ENCODE assay signal across 8 cellular contexts in the genomic region with DNA sequence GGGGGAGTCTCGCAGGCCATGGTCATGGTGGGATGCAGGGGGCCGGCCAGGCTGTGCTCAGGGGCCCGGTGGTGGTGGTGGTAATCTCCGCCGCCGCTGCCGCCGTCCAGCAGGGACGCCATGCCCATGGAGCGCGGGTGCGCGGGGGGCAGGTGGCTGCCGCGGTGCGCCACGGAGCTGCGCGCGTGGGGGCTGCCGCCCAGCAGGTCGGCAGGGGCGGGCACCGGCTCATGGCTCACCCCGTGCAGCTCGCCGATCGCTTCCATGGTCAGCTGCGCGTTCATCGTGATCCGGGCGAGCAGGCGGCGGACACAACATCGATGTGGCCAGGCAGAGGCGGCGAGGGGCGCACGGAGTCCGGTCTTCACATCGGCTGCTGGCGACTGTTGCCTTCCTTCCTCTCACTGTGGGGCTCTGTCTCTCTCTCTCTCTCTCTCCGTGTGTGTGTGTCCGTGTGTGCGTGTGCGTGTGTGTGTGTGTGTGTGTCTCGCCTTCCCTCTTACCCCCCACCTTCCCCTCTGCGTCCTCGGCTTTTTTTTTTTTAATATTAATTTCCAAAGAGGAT. TPM values are rescaled to one million over a fixed set of nuclear protein-coding genes. Genes with fewer than 3 reads are reported as not detected.
DNase-seq lines count a peak whose midpoint lies in the region; ATAC-seq and TF ChIP-seq lines count a peak whose summit lies in the region.

No MANE protein-coding gene starts in this region.

- peaks cover 85 to 94% of the 10 kb centered on the region in 2 donors for H3K27me3 Mint-ChIP-seq in effector memory CD8-positive, alpha-beta T cell
- peaks cover 46% of the 10 kb centered on the region for H3K27me3 Mint-ChIP-seq in neural crest cell (ENCODE audit: low read depth)

- peak; percentile 2 for ATAC-seq in GM19452 (IDR thresholded peaks at IDR 0.05; ENCODE audit: unreplicated experiment)
- ATAC-seq in effector memory CD8-positive, alpha-beta T cell (replicated peaks): peak; percentile 24
- no peak for ATAC-seq in GM18870 (IDR thresholded peaks at IDR 0.05; ENCODE audit: unreplicated experiment)

- TF ChIP-seq CTCF in neural crest cell (conservative IDR thresholded peaks at IDR 0.05): no peak

- no peaks in the 10 kb centered on the region for H3K9me3 Mint-ChIP-seq in effector memory CD8-positive, alpha-beta T cell
- H3K9me3 Mint-ChIP-seq in neural crest cell: no peaks in the 10 kb centered on the region

- H3K4me3 Mint-ChIP-seq in effector memory CD8-positive, alpha-beta T cell: peak overlapping the region; percentile 69 to 71
- H3K4me3 Mint-ChIP-seq in neural crest cell: peak overlapping the region; percentile 90

- H3K4me1 Mint-ChIP-seq in effector memory CD8-positive, alpha-beta T cell (ENCODE audit: low read depth in 2 of 2): peaks cover 14 to 16% of the 10 kb centered on the region in 2 donors
- peaks cover 56% of the 10 kb centered on the region for H3K4me1 Mint-ChIP-seq in neural crest cell

- DNase-seq in Ammon's horn (ENCODE audit: low spot score): peak; percentile 14
- no peak for DNase-seq in effector memory CD8-positive, alpha-beta T cell
- DNase-seq in neural crest cell (ENCODE audit: low read depth, low spot score): no peak
- no peak for DNase-seq in NCI-H2029 treated with DMSO at 0.1 percent for 48 hours (lab: John Stamatoyannopoulos, UW)
- DNase-seq in hepatic stellate cell (ENCODE audit: low spot score): no peak

- no peak overlapping the region for H3K27ac Mint-ChIP-seq in effector memory CD8-positive, alpha-beta T cell
- H3K27ac Mint-ChIP-seq in neural crest cell (ENCODE audit: unreplicated experiment): peak overlapping the region; percentile 68

- peaks cover 30% of the 10 kb centered on the region for H3K36me3 Mint-ChIP-seq in effector memory CD8-positive, alpha-beta T cell (ENCODE audit: insufficient read depth)
- H3K36me3 Mint-ChIP-seq in neural crest cell (ENCODE audit: low read depth): peaks cover 16% of the 10 kb centered on the region

TF ChIP-seq in PFSK-1, 5 proteins besides CTCF, POLR2A, EP300 and RAD21:
- TF ChIP-seq FOXP2 (optimal IDR thresholded peaks at IDR 0.05; ENCODE audit: borderline replicate concordance, extremely low read depth, extremely low read length, insufficient read depth): peak; percentile 5
- TF ChIP-seq SIN3A (IDR thresholded peaks at IDR 0.05; ENCODE audit: borderline replicate concordance, insufficient read depth, low read length): no peak
TF ChIP-seq in PFSK-1: peak in this region for 1.

RNA-seq across cellular contexts. Expression of gene ONECUT1, which starts 0.5 kb away (rescaled TPM):
- polyA plus RNA-seq in PFSK-1 (2012; ENCODE audit: insufficient read length, low read depth): not detected
- 36.5 and 41.6 TPM in 2 replicates for total RNA-seq in neural crest cell
